1 cellular context compared by ENCODE assay signal in genomic region chrX:154733072-154733425, GRCh38.
TF ChIP-seq lines count a peak whose summit lies in the region.

No MANE protein-coding gene starts in this region.

TF ChIP-seq in GM12878, 131 proteins besides CTCF, POLR2A, EP300 and RAD21 (continued from another document):
- TF ChIP-seq ZBTB4 (CRISPR knock-in tag; IDR thresholded peaks at IDR 0.05): no peak
- no peak for TF ChIP-seq CHD1 (IDR thresholded peaks at IDR 0.05; ENCODE audit: low read depth, low read length)
- no peak for TF ChIP-seq HDAC2 (IDR thresholded peaks at IDR 0.05)
- no peak for TF ChIP-seq RB1 (IDR thresholded peaks at IDR 0.05; ENCODE audit: borderline replicate concordance)
- no peak for TF ChIP-seq CBX5 (IDR thresholded peaks at IDR 0.05; ENCODE audit: low read depth)
- TF ChIP-seq FOXM1 (IDR thresholded peaks at IDR 0.05; ENCODE audit: low read depth, low read length): no peak
- no peak for TF ChIP-seq STAT1 (conservative IDR thresholded peaks at IDR 0.05)
- TF ChIP-seq CBX3 (IDR thresholded peaks at IDR 0.05; ENCODE audit: borderline replicate concordance, low read depth): no peak
- no peak for TF ChIP-seq IKZF1 (conservative IDR thresholded peaks at IDR 0.05)
- no peak for TF ChIP-seq PBX3 (IDR thresholded peaks at IDR 0.05; ENCODE audit: insufficient replicate concordance, low read depth, low read length)
- TF ChIP-seq PAX8 (IDR thresholded peaks at IDR 0.05): no peak
